35 cellular contexts compared by ENCODE assay signal in genomic region chr2:14855751-14856150, GRCh38.
"Had no signal": no experiment of that assay in that cellular context is flagged by ENCODE, and none has a peak within 500 bp of the region (broad histone marks: within the 10 kb centered on the region; RNA-seq: fewer than 3 reads in every experiment).

No MANE protein-coding gene starts in this region.

- H3K4me1 ChIP-seq: Peyer's patch, SJSA1 had no signal

- H3K4me3 ChIP-seq: Peyer's patch, SJSA1 had no signal

- H3K27ac ChIP-seq: KMS-11, Peyer's patch, SJSA1 had no signal

- H3K36me3 ChIP-seq: Peyer's patch, SJSA1 had no signal

- H3K9ac ChIP-seq: KMS-11, SK-N-SH had no signal

- H3K4me2 ChIP-seq: KMS-11, SK-N-SH had no signal

- ATAC-seq: PC-3 had no signal

- DNase-seq: Karpas-422, KBM-7, MM.1S, MV-4-11, NCI-H1048, NCI-H1092 treated with DMSO at 0.1 percent for 48 hours, NCI-H1105 treated with DMSO at 0.1 percent for 48 hours, NCI-H1417, NCI-H1436, NCI-H146, NCI-H1694, NCI-H187, NCI-H1930, NCI-H2029 treated with DMSO at 0.1 percent for 48 hours, NCI-H2081 treated with DMSO at 0.1 percent for 48 hours, NCI-H2107, NCI-H2171, NCI-H226, NCI-H446 treated with DMSO at 0.1 percent for 48 hours, NCI-H510A, NCI-H524, NCI-H526, NCI-H69, NCI-H748 treated with DMSO at 0.1 percent for 48 hours, NCI-H82, OCI-M1, PC-3, Peyer's patch, Right ventricle myocardium superior, RPMI8226, SHP77 treated with DMSO at 0.1 percent for 48 hours, SK-N-SH, SW 1271 had no signal

- H3K27me3 ChIP-seq: Peyer's patch, SJSA1 had no signal

- H3K9me3 ChIP-seq: Peyer's patch had no signal
